In genomic region chr1:236952279-236953003, GRCh38 we compare ENCODE assay signal across 1 cellular context.
TF ChIP-seq lines count a peak whose summit lies in the region.

No MANE protein-coding gene starts in this region.

TF ChIP-seq in WTC11, 78 proteins besides CTCF, POLR2A, EP300 and RAD21 (continued from another document):
- TF ChIP-seq GABPB1 (CRISPR knock-in tag; IDR thresholded peaks at IDR 0.05) (no peak), CREM (CRISPR knock-in tag; IDR thresholded peaks at IDR 0.05) (no peak), FOXK1 (CRISPR knock-in tag; IDR thresholded peaks at IDR 0.05) (no peak), TEAD1 (CRISPR knock-in tag; IDR thresholded peaks at IDR 0.05) (no peak), ATF3 (CRISPR knock-in tag; conservative IDR thresholded peaks at IDR 0.05) (no peak), ZNF138 (CRISPR knock-in tag; conservative IDR thresholded peaks at IDR 0.05) (no peak), PRRX2 (CRISPR knock-in tag; IDR thresholded peaks at IDR 0.05) (no peak), ETV6 (CRISPR knock-in tag; IDR thresholded peaks at IDR 0.05) (no peak), IRF1 (CRISPR knock-in tag; IDR thresholded peaks at IDR 0.05) (no peak), NR2C2 (CRISPR knock-in tag; IDR thresholded peaks at IDR 0.05) (no peak), AR (CRISPR knock-in tag; IDR thresholded peaks at IDR 0.05) (no peak), RELA (CRISPR knock-in tag; IDR thresholded peaks at IDR 0.05; ENCODE audit: borderline replicate concordance) (no peak), NR3C1 (CRISPR knock-in tag; conservative IDR thresholded peaks at IDR 0.05; ENCODE audit: low read depth) (no peak), USF1 (CRISPR knock-in tag; IDR thresholded peaks at IDR 0.05) (no peak), ZNF121 (CRISPR knock-in tag; IDR thresholded peaks at IDR 0.05) (no peak), HMGXB4 (CRISPR knock-in tag; IDR thresholded peaks at IDR 0.05) (no peak)
